28 cellular contexts compared by ENCODE assay signal in the genomic region with DNA sequence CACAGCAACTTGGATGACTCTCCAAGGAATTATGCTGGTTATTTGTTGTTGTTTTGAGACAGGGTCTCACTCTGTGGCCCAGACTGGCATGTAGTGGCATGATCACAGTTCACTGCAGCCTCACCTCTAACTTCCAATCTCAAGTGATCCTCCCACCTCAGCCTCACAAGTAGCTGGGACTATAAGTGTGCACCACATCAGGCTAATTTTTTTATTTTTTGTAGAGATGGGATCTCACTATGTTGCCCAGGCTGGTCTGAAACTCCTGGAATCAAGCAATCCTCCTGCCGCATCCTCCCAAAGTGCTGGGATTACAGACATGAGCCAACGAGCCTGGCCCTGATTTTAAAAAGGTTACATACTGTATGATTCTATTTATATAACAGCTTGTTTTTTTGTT.
DNase-seq lines count a peak whose midpoint lies in the region; ATAC-seq, FAIRE-seq and TF ChIP-seq lines count a peak whose summit lies in the region.
"Had no signal": no experiment of that assay in that cellular context is flagged by ENCODE, and none has a peak within 500 bp of the region (broad histone marks: within the 10 kb centered on the region; RNA-seq: fewer than 3 reads in every experiment).

No MANE protein-coding gene starts in this region.

- H4K12ac ChIP-seq in trophoblast cell (ENCODE audit: low read depth, low read length), result no peak overlapping the region

- H3K36me3 ChIP-seq in HEK293 (ENCODE audit: control insufficient read depth in 2 of 2, insufficient read depth in 1 of 2, low read length in 2 of 2), result no peaks in the 10 kb centered on the region
- H3K36me3 ChIP-seq in H1 (ENCODE audit: control insufficient read depth in 2 of 4, insufficient read depth in 4 of 4, low read length in 3 of 4), result peaks cover 11 to 38% (median 27%) of the 10 kb centered on the region in 4 experiments
- peaks cover 9 to 12% of the 10 kb centered on the region in 2 experiments for H3K36me3 ChIP-seq in trophoblast cell (ENCODE audit: control insufficient read depth in 1 of 2, insufficient read depth in 2 of 2, low read length in 2 of 2)
- H3K36me3 ChIP-seq: BE2C, BLaER1 had no signal

- H3K4me1 Mint-ChIP-seq in WTC11, result no peaks in the 10 kb centered on the region

- no peak overlapping the region for H4K91ac ChIP-seq in H1 (replicated peaks; ENCODE audit: insufficient read length, low read length)
- no peak overlapping the region for H4K91ac ChIP-seq in trophoblast cell (ENCODE audit: low read depth, low read length)

- DNase-seq in WTC11 (ENCODE audit: low spot score) (no peak), H1 (ENCODE audit: low read depth in 1 of 2, low spot score in 2 of 2) (no peak), trophoblast cell (peak; percentile 35 to 75), NOMO-1 treated with dmso at 0.1 percent for 144 hours (lab: John Stamatoyannopoulos, UW; ENCODE audit: unreplicated experiment) (no peak), NCI-H1694 treated with DMSO at 0.1 percent for 48 hours (lab: John Stamatoyannopoulos, UW) (no peak)
- DNase-seq: 8988T; ACHN; BE2C; C1 segment of cervical spinal cord; CD4-positive, alpha-beta memory T cell; CD4-positive, CD25-positive, alpha-beta regulatory T cell; CD8-positive, alpha-beta memory T cell; COR-L47; DMS 273 treated with DMSO at 0.1 percent for 48 hours; DMS153; DMS53; DMS79; DND-41; EL; GDM1 had no signal

- H2BK15ac ChIP-seq in H1 (ENCODE audit: low read length), result no peak overlapping the region

- H3K18ac ChIP-seq in H1 (ENCODE audit: extremely low read depth, low read length) (no peak overlapping the region), trophoblast cell (ENCODE audit: low read length) (no peak overlapping the region)

- 89% methylated on average over 2 of the region's 2 CpGs; no CpG with 5 or more reads in 1 of the 2 experiments for WGBS in H1 (ENCODE audit: extremely low coverage in 1 of 2, insufficient coverage in 1 of 2, insufficient read length in 1 of 2, insufficient replicate concordance in 2 of 2, low coverage in 1 of 2, low lambda C conversion rate in 2 of 2, missing lambda C conversion rate in 1 of 2), 2 experiments
- WGBS in trophoblast cell (ENCODE audit: extremely low coverage, insufficient coverage, insufficient read length), result no CpG with 5 or more reads among the region's 2 CpGs

- H3K4me3 ChIP-seq in HEK293 (ENCODE audit: low read depth, low read length), result no peak overlapping the region
- H3K4me3 ChIP-seq in H1 (ENCODE audit: extremely low read depth in 1 of 4, insufficient read depth in 2 of 4, low read depth in 3 of 4, low read length in 4 of 4), result no peak overlapping the region
- no peak overlapping the region for H3K4me3 ChIP-seq in trophoblast cell (ENCODE audit: low read depth, low read length)
- H3K4me3 ChIP-seq: BLaER1, GM12878 had no signal

- no peak overlapping the region for H4K5ac ChIP-seq in H1 (ENCODE audit: insufficient read length, low read depth, low read length)

- H3K27ac ChIP-seq in HEK293 (ENCODE audit: extremely low read depth, low read depth, low read length), result no peak overlapping the region
- no peak overlapping the region for H3K27ac ChIP-seq in H1 (ENCODE audit: low read depth, low read length)
- H3K27ac ChIP-seq in trophoblast cell (ENCODE audit: low read depth, low read length), result no peak overlapping the region
- H3K27ac ChIP-seq: BLaER1 had no signal

- no peak for TF ChIP-seq RAD21 in H1 (IDR thresholded peaks at IDR 0.05 in 1 of 2, conservative IDR thresholded peaks at IDR 0.05 in 1 of 2; ENCODE audit: low read depth in 2 of 2, low read length in 2 of 2)

- CTCF ChIA-PET in HEK293 (lab: Yijun Ruan, JAX) (no interaction called here), WTC11 (lab: Charles Lee) (interaction anchor here (1.2 kb wide), 1 partner anchor 16 kb away, joined by 4 read pairs; no protein-coding TSS in a partner anchor), H1 (lab: Charles Lee; ENCODE audit: partially characterized antibody) (interaction anchor here (0.7 to 5.9 kb wide), 4 partner anchors 16 to 777 kb away, joined by 3 to 28 read pairs (median 4); no protein-coding TSS in a partner anchor)

- H3K4me1 ChIP-seq in HEK293 (ENCODE audit: control insufficient read depth, insufficient read depth, low read length) (no peaks in the 10 kb centered on the region), H1 (replicated peaks in 1 of 4; ENCODE audit: control insufficient read depth in 3 of 4, insufficient read depth in 4 of 4, low read length in 3 of 4) (no peaks in the 10 kb centered on the region), trophoblast cell (ENCODE audit: control insufficient read depth in 1 of 2, insufficient read depth in 2 of 2, low read length in 2 of 2) (no peaks in the 10 kb centered on the region)
- H3K4me1 ChIP-seq: BE2C, BLaER1 had no signal

- no peak for TF ChIP-seq EP300 in H1 (IDR thresholded peaks at IDR 0.05; ENCODE audit: borderline replicate concordance in 1 of 2, low read depth in 2 of 2, low read length in 2 of 2)

- no peaks in the 10 kb centered on the region for H3K79me1 ChIP-seq in H1 (ENCODE audit: low read depth, low read length)
- no peaks in the 10 kb centered on the region for H3K79me1 ChIP-seq in trophoblast cell (ENCODE audit: low read length)

- H3K79me2 ChIP-seq in H1 (ENCODE audit: control insufficient read depth in 1 of 2, insufficient read depth in 2 of 2, low read length in 2 of 2) (no peaks in the 10 kb centered on the region), trophoblast cell (ENCODE audit: control insufficient read depth, insufficient read depth, low read length, poor library complexity) (no peaks in the 10 kb centered on the region)

- no peak overlapping the region for H3K27ac Mint-ChIP-seq in WTC11
- H3K27ac Mint-ChIP-seq: CD4-positive, alpha-beta memory T cell; CD4-positive, CD25-positive, alpha-beta regulatory T cell; CD8-positive, alpha-beta memory T cell had no signal

- H3K4me2 ChIP-seq in H1 (ENCODE audit: insufficient read depth in 1 of 2, low read depth in 2 of 2, low read length in 2 of 2), result no peak overlapping the region
- no peak overlapping the region for H3K4me2 ChIP-seq in trophoblast cell (ENCODE audit: low read length)
- H3K4me2 ChIP-seq: BLaER1 had no signal

- no peaks in the 10 kb centered on the region for H3K27me3 Mint-ChIP-seq in WTC11 (ENCODE audit: low read depth)
- H3K27me3 Mint-ChIP-seq: CD4-positive, alpha-beta memory T cell; CD4-positive, CD25-positive, alpha-beta regulatory T cell had no signal

- H3K23me2 ChIP-seq in H1 (ENCODE audit: low read depth, low read length), result no peaks in the 10 kb centered on the region

- H3K27me3 ChIP-seq in H1 (replicated peaks in 1 of 4; ENCODE audit: control insufficient read depth in 3 of 4, extremely low read depth in 1 of 4, insufficient read depth in 3 of 4, low read length in 3 of 4) (no peaks in the 10 kb centered on the region), trophoblast cell (ENCODE audit: insufficient read depth, low read length) (no peaks in the 10 kb centered on the region)
- H3K27me3 ChIP-seq: BE2C, BLaER1 had no signal

- H4K20me1 ChIP-seq in H1 (replicated peaks in 1 of 2; ENCODE audit: control insufficient read depth in 1 of 2, insufficient read depth in 2 of 2, low read length in 2 of 2), result no peaks in the 10 kb centered on the region
- H4K20me1 ChIP-seq: BLaER1 had no signal

- TF ChIP-seq POLR2A in H1 (IDR thresholded peaks at IDR 0.05; ENCODE audit: control extremely low read depth in 1 of 2, low read depth in 2 of 2, low read length in 2 of 2), result no peak

- H3K9me3 Mint-ChIP-seq in WTC11, result no peaks in the 10 kb centered on the region
- H3K9me3 Mint-ChIP-seq: CD4-positive, alpha-beta memory T cell; CD4-positive, CD25-positive, alpha-beta regulatory T cell; CD8-positive, alpha-beta memory T cell had no signal

- FAIRE-seq in H1 (lab: Jason Lieb, UNC), result no peak
- FAIRE-seq: A204.1, GM12878, GM18507, GM19239 had no signal

- H3K4me3 Mint-ChIP-seq in WTC11, result no peak overlapping the region
- H3K4me3 Mint-ChIP-seq: CD14-positive monocyte; CD4-positive, alpha-beta memory T cell; CD4-positive, CD25-positive, alpha-beta regulatory T cell; CD8-positive, alpha-beta memory T cell had no signal

- H2BK5ac ChIP-seq in H1 (ENCODE audit: low read depth, low read length), result no peak overlapping the region
- H2BK5ac ChIP-seq in trophoblast cell (ENCODE audit: low read depth, low read length, poor library complexity), result no peak overlapping the region

- H2BK12ac ChIP-seq in H1 (ENCODE audit: low read depth, low read length) (no peak overlapping the region), trophoblast cell (ENCODE audit: low read length) (no peak overlapping the region)

- H3K23ac ChIP-seq in H1 (ENCODE audit: insufficient read length) (no peak overlapping the region), trophoblast cell (ENCODE audit: low read length) (no peak overlapping the region)

- H4K8ac ChIP-seq in H1 (ENCODE audit: extremely low read depth, insufficient read depth, low read length) (no peak overlapping the region), trophoblast cell (ENCODE audit: low read depth, low read length) (no peak overlapping the region)

- POLR2A ChIA-PET in HEK293 (lab: Yijun Ruan, JAX) (no interaction called here), WTC11 (lab: Charles Lee) (interaction anchor here (0.7 kb wide), 1 partner anchor 19 kb away, joined by 5 read pairs; no protein-coding TSS in a partner anchor), H1 (lab: Charles Lee; ENCODE audit: partially characterized antibody) (interaction anchor here (39.0 to 59.2 kb wide), 2 partner anchors 7 to 18 kb away, joined by 1192 read pairs; no protein-coding TSS in a partner anchor)

- no peak overlapping the region for H2AK5ac ChIP-seq in H1 (ENCODE audit: low read depth, low read length)
- H2AK5ac ChIP-seq in trophoblast cell (ENCODE audit: low read length), result no peak overlapping the region

- H3K9ac ChIP-seq in H1 (replicated peaks in 1 of 4; ENCODE audit: extremely low read depth in 1 of 4, low read depth in 3 of 4, low read length in 3 of 4), result no peak overlapping the region
- H3K9ac ChIP-seq in trophoblast cell (ENCODE audit: low read length), result no peak overlapping the region
- H3K9ac ChIP-seq: BLaER1 had no signal

- H3K36me3 Mint-ChIP-seq in WTC11, result peaks cover 72% of the 10 kb centered on the region
- H3K36me3 Mint-ChIP-seq: CD14-positive monocyte; CD4-positive, alpha-beta memory T cell; CD4-positive, CD25-positive, alpha-beta regulatory T cell had no signal

- H3K9me3 ChIP-seq in HEK293 (ENCODE audit: control insufficient read depth, insufficient read depth, low read depth, low read length) (no peaks in the 10 kb centered on the region), H1 (ENCODE audit: insufficient read depth in 2 of 2, low read depth in 1 of 2, low read length in 1 of 2) (no peaks in the 10 kb centered on the region), trophoblast cell (ENCODE audit: insufficient read depth, low read depth, low read length) (no peaks in the 10 kb centered on the region)
- H3K9me3 ChIP-seq: BE2C, BLaER1 had no signal

- TF ChIP-seq CTCF in HEK293 (tag by site-specific recombination; IDR thresholded peaks at IDR 0.05) (no peak), WTC11 (IDR thresholded peaks at IDR 0.05) (no peak), H1 (IDR thresholded peaks at IDR 0.05; ENCODE audit: control extremely low read depth in 1 of 3, insufficient read depth in 1 of 3, low read depth in 1 of 3, low read length in 3 of 3) (no peak)

- H2AFZ ChIP-seq in H1 (ENCODE audit: low read length), result no peak overlapping the region
- no peak overlapping the region for H2AFZ ChIP-seq in trophoblast cell (ENCODE audit: insufficient read depth, low read length, poor library complexity)

- H3K4ac ChIP-seq in H1 (replicated peaks; ENCODE audit: insufficient read length, low read depth, low read length), result no peak overlapping the region
- H3K4ac ChIP-seq in trophoblast cell (ENCODE audit: low read depth, low read length), result no peak overlapping the region

- H2BK120ac ChIP-seq in H1 (replicated peaks; ENCODE audit: low read depth, low read length) (no peak overlapping the region), trophoblast cell (ENCODE audit: insufficient read depth, low read length, poor library complexity) (no peak overlapping the region)

- no peak overlapping the region for H2BK20ac ChIP-seq in H1 (ENCODE audit: low read length)

- H3K14ac ChIP-seq in H1 (ENCODE audit: insufficient read length) (no peak overlapping the region), trophoblast cell (ENCODE audit: low read length) (no peak overlapping the region)

- ATAC-seq in WTC11 (no peak), GM18870 (IDR thresholded peaks at IDR 0.05; ENCODE audit: unreplicated experiment) (no peak)
- ATAC-seq: GM12878 had no signal

- no peak overlapping the region for H3K56ac ChIP-seq in H1 (replicated peaks; ENCODE audit: insufficient read length, low read depth, low read length)

Comparison
In these comparisons a context has a peak if more than half of its experiments do, and no peak if none do; other contexts are left out.
1. DNase-seq: peak in trophoblast cell (2 of 2); none in WTC11 (single experiment), H1 (0 of 2), NOMO-1 treated with dmso at 0.1 percent for 144 hours (single experiment) and NCI-H1694 treated with DMSO at 0.1 percent for 48 hours (single experiment).
2. Of the 8 proteins assayed by ChIP-seq in both HEK293 and WTC11: peak only in HEK293: none; only in WTC11: none; in both: ZNF121; in neither: 7.